Comparison of ENCODE assay signal across 8 cellular contexts in the genomic region with DNA sequence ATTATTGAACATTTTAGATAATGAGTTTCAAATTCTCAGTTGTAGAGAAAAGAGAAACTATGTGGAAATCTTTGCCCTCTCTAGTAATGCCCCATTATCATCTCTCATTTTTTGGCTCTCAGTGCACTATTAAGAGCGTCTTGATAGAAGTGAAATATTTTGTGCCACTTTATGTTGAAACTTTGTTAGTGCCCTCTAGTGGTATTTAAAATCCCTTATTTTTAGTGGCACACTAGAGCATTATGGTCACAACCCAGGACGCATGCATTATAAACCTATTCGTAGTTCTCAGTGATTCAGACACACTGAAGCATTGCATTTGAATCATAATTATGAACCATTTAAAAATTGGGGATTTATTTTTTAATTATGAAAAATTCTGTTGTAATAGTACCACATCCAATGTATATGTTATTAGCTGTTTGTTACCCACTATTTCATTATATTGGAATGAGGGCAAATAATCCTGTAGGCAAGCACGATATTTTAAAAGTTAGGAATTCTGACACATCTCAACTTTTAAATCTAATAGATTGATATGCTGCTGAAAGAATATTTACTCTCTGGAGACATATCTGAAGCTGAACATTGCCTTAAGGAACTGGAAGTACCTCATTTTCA. TPM values are rescaled to one million over a fixed set of nuclear protein-coding genes. Genes with fewer than 3 reads are reported as not detected.
DNase-seq lines count a peak whose midpoint lies in the region; ATAC-seq and TF ChIP-seq lines count a peak whose summit lies in the region.

No MANE protein-coding gene starts in this region.

- ATAC-seq in HG03103 (IDR thresholded peaks at IDR 0.05; ENCODE audit: low read depth, unreplicated experiment) (peak; percentile 65), HG02840 (IDR thresholded peaks at IDR 0.05; ENCODE audit: low FRiP score, unreplicated experiment) (no peak)

- DNase-seq in AML-193 (lab: John Stamatoyannopoulos, UW) (peak; percentile 58 to 67), GM13977 (ENCODE audit: low spot score) (peak; percentile 35), NOMO-1 treated with dmso at 0.1 percent for 144 hours (lab: John Stamatoyannopoulos, UW; ENCODE audit: unreplicated experiment) (peak; percentile 2), choroid plexus epithelial cell (ENCODE audit: low read depth) (peak; percentile 65), lung microvascular endothelial cell (ENCODE audit: low read depth in 2 of 2) (peak; percentile 48 to 66)
- DNase-seq in NK-92 treated with Interleukin-12 subunit alpha and Interleukin-12 subunit beta, amount 100 ng/mL, for 24 hours (lab: John Stamatoyannopoulos, UW) = no peak

- in situ Hi-C loops in GM13977 (cut with MboI; ENCODE audit: low pct_unique_long_range_greater_than_20kb, low sequenced_read_pairs, unreplicated experiment) = no loop called here

- TF ChIP-seq CTCF in GM13977 (IDR thresholded peaks at IDR 0.05; ENCODE audit: extremely low read depth, insufficient read depth, missing control alignments) (peak; percentile 50), choroid plexus epithelial cell (conservative IDR thresholded peaks at IDR 0.05; ENCODE audit: low read depth, low read length) (peak; percentile 44)

- no peak overlapping the region for H3K4me3 ChIP-seq in choroid plexus epithelial cell (ENCODE audit: low read depth, low read length)

RNA-seq across cellular contexts. Expression of gene PDCD4, which starts 21.9 kb away (rescaled TPM):
- 102 and 172 TPM in 2 replicates for total RNA-seq in lung microvascular endothelial cell

RNA-seq across cellular contexts. Expression of gene BBIP1, which starts 25.3 kb away (rescaled TPM):
- 15.3 and 17.9 TPM in 2 replicates for total RNA-seq in lung microvascular endothelial cell

RNA-seq across cellular contexts. Expression of gene SHOC2, which starts 25.7 kb away (rescaled TPM):
- total RNA-seq in lung microvascular endothelial cell = 34.4 and 56.3 TPM in 2 replicates
